In the genomic region with DNA sequence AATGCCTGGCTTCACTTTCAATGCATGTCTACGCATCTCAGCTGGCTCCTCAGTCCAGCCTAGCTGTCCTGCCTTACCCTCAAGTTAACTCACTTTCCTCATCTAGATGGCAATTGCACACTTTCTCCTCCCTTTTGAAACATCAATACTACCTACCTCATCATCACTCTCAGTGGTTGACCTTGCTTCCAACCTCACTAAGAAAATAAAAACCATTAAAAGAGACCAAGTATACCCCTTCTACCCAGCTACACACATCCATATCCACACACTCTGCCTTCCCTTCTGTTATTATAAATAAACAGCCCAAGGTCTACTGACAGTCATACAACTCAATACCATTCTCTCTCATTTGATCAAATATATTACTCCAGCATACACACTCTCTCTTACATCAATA, we compare ENCODE assay signal across 18 cellular contexts. TPM values are rescaled to one million over a fixed set of nuclear protein-coding genes. Genes with fewer than 3 reads are reported as not detected.
DNase-seq lines count a peak whose midpoint lies in the region; ATAC-seq and TF ChIP-seq lines count a peak whose summit lies in the region.
"Had no signal": no experiment of that assay in that cellular context is flagged by ENCODE, and none has a peak within 500 bp of the region (broad histone marks: within the 10 kb centered on the region; RNA-seq: fewer than 3 reads in every experiment).

No MANE protein-coding gene starts in this region.

- H3K9me3 Mint-ChIP-seq in activated CD4-positive, alpha-beta T cell treated with anti-CD3 and anti-CD28 coated beads for 36 hours (ENCODE audit: low read depth): no peaks in the 10 kb centered on the region
- no peaks in the 10 kb centered on the region for H3K9me3 Mint-ChIP-seq in activated naive CD8-positive, alpha-beta T cell treated with anti-CD3 and anti-CD28 coated beads, Interleukin-2, amount 50 U/mL, for 24 hours
- no peaks in the 10 kb centered on the region for H3K9me3 Mint-ChIP-seq in activated naive CD8-positive, alpha-beta T cell treated with anti-CD3 and anti-CD28 coated beads for 36 hours
- H3K9me3 Mint-ChIP-seq: CD4-positive, alpha-beta T cell; CD8-positive, alpha-beta T cell had no signal

- H3K79me1 ChIP-seq in IMR-90 (ENCODE audit: low read depth in 1 of 2, low read length in 2 of 2): peaks cover 3 to 6% of the 10 kb centered on the region in 2 experiments; a peak in 3 of 4 replicates

- no peak overlapping the region for H3K27ac Mint-ChIP-seq in activated CD4-positive, alpha-beta T cell treated with anti-CD3 and anti-CD28 coated beads for 36 hours
- no peak overlapping the region for H3K27ac Mint-ChIP-seq in activated naive CD8-positive, alpha-beta T cell treated with anti-CD3 and anti-CD28 coated beads, Interleukin-2, amount 50 U/mL, for 24 hours
- H3K27ac Mint-ChIP-seq in activated naive CD8-positive, alpha-beta T cell treated with anti-CD3 and anti-CD28 coated beads for 36 hours: no peak overlapping the region
- H3K27ac Mint-ChIP-seq: B cell; CD4-positive, alpha-beta T cell; CD8-positive, alpha-beta T cell had no signal

- H3K56ac ChIP-seq in IMR-90 (ENCODE audit: extremely low read depth, insufficient read depth, low read length): no peak overlapping the region

- no peak for TF ChIP-seq CTCF in IMR-90 (conservative IDR thresholded peaks at IDR 0.05; ENCODE audit: low read depth, low read length)

- DNase-seq in activated CD4-positive, alpha-beta T cell treated with anti-CD3 and anti-CD28 coated beads for 36 hours: no peak
- DNase-seq in activated CD4-positive, alpha-beta T cell treated with anti-CD3 and anti-CD28 coated beads for 4 hours: no peak
- no peak for DNase-seq in activated naive CD8-positive, alpha-beta T cell treated with anti-CD3 and anti-CD28 coated beads, Interleukin-2, amount 50 U/mL, for 24 hours
- DNase-seq in activated naive CD8-positive, alpha-beta T cell treated with anti-CD3 and anti-CD28 coated beads for 36 hours: no peak
- DNase-seq in IMR-90: no peak
- DNase-seq in NCI-H226: no peak
- DNase-seq: AML-193; Caco-2; Calu3; CD4-positive, alpha-beta T cell; CD8-positive, alpha-beta T cell; DMS79 treated with DMSO at 0.1 percent for 48 hours; GF-D8 had no signal

- H4K91ac ChIP-seq in IMR-90 (ENCODE audit: insufficient read depth, low read depth, low read length): no peak overlapping the region

- in situ Hi-C loops in IMR-90 (cut with MboI; ENCODE audit: low sequenced_read_pairs): no loop called here

- H3K4me2 ChIP-seq in IMR-90 (ENCODE audit: low read depth, low read length): no peak overlapping the region
- H3K4me2 ChIP-seq: A549; BLaER1 treated with 17β-estradiol and CSF1 and Interleukin-3, amounts not matched to agents 10 nM and 100 nM had no signal

- no peak overlapping the region for H4K8ac ChIP-seq in IMR-90 (ENCODE audit: low read depth in 2 of 2, low read length in 2 of 2)

- POLR2A ChIA-PET in activated CD4-positive, alpha-beta T cell treated with anti-CD3 and anti-CD28 coated beads for 36 hours (lab: Charles Lee): no interaction called here
- POLR2A ChIA-PET in IMR-90 (lab: Charles Lee; ENCODE audit: unreplicated experiment): no interaction called here

- H3K4me1 Mint-ChIP-seq in activated CD4-positive, alpha-beta T cell treated with anti-CD3 and anti-CD28 coated beads for 36 hours: peaks cover 16% of the 10 kb centered on the region
- peaks cover 14% of the 10 kb centered on the region for H3K4me1 Mint-ChIP-seq in activated naive CD8-positive, alpha-beta T cell treated with anti-CD3 and anti-CD28 coated beads, Interleukin-2, amount 50 U/mL, for 24 hours
- peaks cover 14% of the 10 kb centered on the region for H3K4me1 Mint-ChIP-seq in activated naive CD8-positive, alpha-beta T cell treated with anti-CD3 and anti-CD28 coated beads for 36 hours
- H3K4me1 Mint-ChIP-seq: B cell had no signal

- no peak overlapping the region for H2BK5ac ChIP-seq in IMR-90 (ENCODE audit: low read depth, low read length, poor library complexity, severe bottlenecking)

- no peak overlapping the region for H3K23ac ChIP-seq in IMR-90 (ENCODE audit: low read depth, low read length)

- H3K36me3 Mint-ChIP-seq in activated CD4-positive, alpha-beta T cell treated with anti-CD3 and anti-CD28 coated beads for 36 hours (ENCODE audit: low read depth): peaks cover 14% of the 10 kb centered on the region
- H3K36me3 Mint-ChIP-seq in activated naive CD8-positive, alpha-beta T cell treated with anti-CD3 and anti-CD28 coated beads, Interleukin-2, amount 50 U/mL, for 24 hours (ENCODE audit: low read depth): peaks cover 14% of the 10 kb centered on the region
- peaks cover 19% of the 10 kb centered on the region for H3K36me3 Mint-ChIP-seq in activated naive CD8-positive, alpha-beta T cell treated with anti-CD3 and anti-CD28 coated beads for 36 hours

- no peaks in the 10 kb centered on the region for H3K9me1 ChIP-seq in IMR-90 (ENCODE audit: insufficient read depth, low read length)

- no peaks in the 10 kb centered on the region for H3K27me3 Mint-ChIP-seq in activated CD4-positive, alpha-beta T cell treated with anti-CD3 and anti-CD28 coated beads for 36 hours
- H3K27me3 Mint-ChIP-seq in activated naive CD8-positive, alpha-beta T cell treated with anti-CD3 and anti-CD28 coated beads, Interleukin-2, amount 50 U/mL, for 24 hours: no peaks in the 10 kb centered on the region
- no peaks in the 10 kb centered on the region for H3K27me3 Mint-ChIP-seq in activated naive CD8-positive, alpha-beta T cell treated with anti-CD3 and anti-CD28 coated beads for 36 hours
- H3K27me3 Mint-ChIP-seq: B cell; CD4-positive, alpha-beta T cell had no signal

- no peak overlapping the region for H2AFZ ChIP-seq in IMR-90 (replicated peaks; ENCODE audit: low read length, poor library complexity)

- H2AK9ac ChIP-seq in IMR-90 (replicated peaks; ENCODE audit: low read depth, low read length, poor library complexity): peak overlapping the region; percentile 48

- no peak overlapping the region for H3K4me3 Mint-ChIP-seq in activated CD4-positive, alpha-beta T cell treated with anti-CD3 and anti-CD28 coated beads for 36 hours
- no peak overlapping the region for H3K4me3 Mint-ChIP-seq in activated naive CD8-positive, alpha-beta T cell treated with anti-CD3 and anti-CD28 coated beads, Interleukin-2, amount 50 U/mL, for 24 hours
- H3K4me3 Mint-ChIP-seq in activated naive CD8-positive, alpha-beta T cell treated with anti-CD3 and anti-CD28 coated beads for 36 hours: no peak overlapping the region
- H3K4me3 Mint-ChIP-seq: B cell; CD4-positive, alpha-beta T cell; CD8-positive, alpha-beta T cell had no signal

- no peak for TF ChIP-seq POLR2A in IMR-90 (IDR thresholded peaks at IDR 0.05; ENCODE audit: low read depth, low read length)

- no peak overlapping the region for H3K14ac ChIP-seq in IMR-90 (replicated peaks; ENCODE audit: low read depth, low read length)

- H3K4me1 ChIP-seq in IMR-90 (ENCODE audit: control insufficient read depth, insufficient read depth, low read length): peaks cover under 1% of the 10 kb centered on the region; the same call in 1 of the 2 replicates
- H3K4me1 ChIP-seq: BLaER1 treated with 17β-estradiol and CSF1 and Interleukin-3, amounts not matched to agents 10 nM and 100 nM; Caco-2 had no signal

- TF ChIP-seq RAD21 in IMR-90 (IDR thresholded peaks at IDR 0.05; ENCODE audit: low read length): no peak

- no peak overlapping the region for H3K4me3 ChIP-seq in IMR-90 (ENCODE audit: insufficient read depth, low read depth, low read length)
- H3K4me3 ChIP-seq: A549; BLaER1 treated with 17β-estradiol and CSF1 and Interleukin-3, amounts not matched to agents 10 nM and 100 nM had no signal

- no peak overlapping the region for H2BK20ac ChIP-seq in IMR-90 (ENCODE audit: low read depth, low read length)

- peaks cover 1% of the 10 kb centered on the region; the same call in 1 of the 2 replicates for H3K36me3 ChIP-seq in IMR-90 (ENCODE audit: control insufficient read depth, insufficient read depth, low read length)

- H4K5ac ChIP-seq in IMR-90 (ENCODE audit: low read depth, low read length): no peak overlapping the region

- H2BK120ac ChIP-seq in IMR-90 (ENCODE audit: low read depth, low read length): no peak overlapping the region

- CTCF ChIA-PET in activated CD4-positive, alpha-beta T cell treated with anti-CD3 and anti-CD28 coated beads for 36 hours (lab: Charles Lee): no interaction called here
- CTCF ChIA-PET in IMR-90 (lab: Yijun Ruan, JAX): no interaction called here

- H2AK5ac ChIP-seq in IMR-90 (ENCODE audit: low read depth, low read length): no peak overlapping the region

- no peak overlapping the region for H3K4ac ChIP-seq in IMR-90 (ENCODE audit: low read depth, low read length)

- 100% methylated on average over 1 of the region's 1 CpG; no CpG with 5 or more reads in 1 of the 2 experiments for WGBS in IMR-90 (ENCODE audit: extremely low coverage in 2 of 2, insufficient read length in 1 of 2), 2 experiments

- peak; percentile 33 for ATAC-seq in activated CD4-positive, alpha-beta T cell treated with anti-CD3 and anti-CD28 coated beads for 36 hours
- peak; percentile 20 for ATAC-seq in activated naive CD8-positive, alpha-beta T cell treated with anti-CD3 and anti-CD28 coated beads, Interleukin-2, amount 50 U/mL, for 24 hours
- ATAC-seq in IMR-90 (ENCODE audit: low read depth): no peak
- ATAC-seq: A549; CD8-positive, alpha-beta T cell had no signal

- dilution Hi-C loops in IMR-90 (cut with HindIII; ENCODE audit: low sequenced_read_pairs, unreplicated experiment): no loop called here

- H3K18ac ChIP-seq in IMR-90 (ENCODE audit: low read depth, low read length): no peak overlapping the region

- no peak overlapping the region for H3K27ac ChIP-seq in IMR-90 (ENCODE audit: insufficient read depth, low read length)
- H3K27ac ChIP-seq: 22Rv1; A549; BLaER1 treated with 17β-estradiol and CSF1 and Interleukin-3, amounts not matched to agents 10 nM and 100 nM; C4-2B had no signal

- H3K9me3 ChIP-seq in IMR-90 (ENCODE audit: control insufficient read depth, insufficient read depth, low read length): no peaks in the 10 kb centered on the region
- H3K9me3 ChIP-seq: A549; BLaER1 treated with 17β-estradiol and CSF1 and Interleukin-3, amounts not matched to agents 10 nM and 100 nM; Caco-2 had no signal

- H4K20me1 ChIP-seq in IMR-90 (ENCODE audit: insufficient read depth, low read length): no peaks in the 10 kb centered on the region; the same call in 1 of the 2 replicates
- H4K20me1 ChIP-seq: BLaER1 treated with 17β-estradiol and CSF1 and Interleukin-3, amounts not matched to agents 10 nM and 100 nM had no signal

- intact Hi-C loops in activated CD4-positive, alpha-beta T cell treated with anti-CD3 and anti-CD28 coated beads for 36 hours (cut with DNase I, micrococcal nuclease): no loop called here
- intact Hi-C loops in IMR-90 (cut with micrococcal nuclease): no loop called here

- no peak overlapping the region for H2BK15ac ChIP-seq in IMR-90 (ENCODE audit: low read depth, low read length)

- no TSS peak for BruUV-seq in IMR-90 (replicated peaks; lab: Mats Ljungman, UMichigan)

- no peaks in the 10 kb centered on the region for H3K27me3 ChIP-seq in IMR-90 (ENCODE audit: control insufficient read depth, insufficient read depth, low read length)
- H3K27me3 ChIP-seq: BLaER1 treated with 17β-estradiol and CSF1 and Interleukin-3, amounts not matched to agents 10 nM and 100 nM had no signal

- H3K9ac ChIP-seq in IMR-90 (ENCODE audit: low read depth, low read length): no peak overlapping the region
- H3K9ac ChIP-seq: BLaER1 treated with 17β-estradiol and CSF1 and Interleukin-3, amounts not matched to agents 10 nM and 100 nM had no signal

RNA-seq across cellular contexts. Expression of gene SLC10A7, which starts 21.5 kb away (rescaled TPM):
- total RNA-seq in activated CD4-positive, alpha-beta T cell treated with anti-CD3 and anti-CD28 coated beads for 36 hours: 10 to 100 TPM; 16.5 to 19.2 TPM
- 10 to 100 TPM; 12.8 to 16.1 TPM for total RNA-seq in activated naive CD8-positive, alpha-beta T cell treated with anti-CD3 and anti-CD28 coated beads for 36 hours
- 8.4 and 15.3 TPM in 2 replicates for total RNA-seq in IMR-90 (2012; rRNA removed)
- 4.3 and 5.2 TPM in 2 replicates for polyA plus RNA-seq in IMR-90 (2012; rRNA removed)
- polyA plus RNA-seq in IMR-90 (2012; cell fraction: cytosol; rRNA removed): 0.58 and 0.66 TPM in 2 replicates
- 0.87 and 9.2 TPM in 2 replicates for polyA plus RNA-seq in IMR-90 (2012; cell fraction: nucleus; rRNA removed; ENCODE audit: low replicate concordance)
